12 cellular contexts compared by ENCODE assay signal in the genomic region with DNA sequence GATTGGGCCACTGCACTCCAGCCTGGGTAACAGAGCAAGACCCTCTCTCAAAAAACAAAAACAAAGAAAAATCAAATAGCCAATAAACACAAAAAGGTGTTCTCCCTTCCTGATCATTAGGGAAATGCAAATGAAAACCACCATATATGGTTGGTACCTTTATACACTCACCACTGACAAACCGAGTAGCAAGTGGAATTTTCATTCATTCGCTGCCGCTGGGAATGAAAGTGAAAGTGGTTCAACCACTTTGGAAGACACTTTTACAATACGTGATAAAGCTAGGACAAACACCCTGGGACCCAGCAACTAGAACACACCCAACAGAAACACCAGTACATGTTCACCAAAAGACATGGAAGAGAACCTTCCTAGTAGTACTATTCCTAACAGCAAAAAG. TPM values are rescaled to one million over a fixed set of nuclear protein-coding genes. Genes with fewer than 3 reads are reported as not detected.
DNase-seq lines count a peak whose midpoint lies in the region; ATAC-seq, FAIRE-seq and TF ChIP-seq lines count a peak whose summit lies in the region.
"Had no signal": no experiment of that assay in that cellular context is flagged by ENCODE, and none has a peak within 500 bp of the region (broad histone marks: within the 10 kb centered on the region; RNA-seq: fewer than 3 reads in every experiment).

No MANE protein-coding gene starts in this region.

- H3K9me3 ChIP-seq in K562 (replicated peaks; ENCODE audit: control insufficient read depth, insufficient read depth, low read depth, low read length) (no peaks in the 10 kb centered on the region), subcutaneous abdominal adipose tissue (ENCODE audit: control insufficient read depth in 5 of 5, low read length in 5 of 5) (no peaks in the 10 kb centered on the region)

- H3K27me3 Mint-ChIP-seq in activated naive CD4-positive, alpha-beta T cell treated with anti-CD3 and anti-CD28 coated beads for 36 hours (ENCODE audit: low read depth) = no peaks in the 10 kb centered on the region

- H3K79me2 ChIP-seq in K562 (ENCODE audit: control insufficient read depth, insufficient read depth, low read length) = no peaks in the 10 kb centered on the region

- DNase-seq in activated naive CD4-positive, alpha-beta T cell treated with anti-CD3 and anti-CD28 coated beads for 36 hours = peak; percentile 51
- no peak for DNase-seq in activated naive CD4-positive, alpha-beta T cell (lab: John Stamatoyannopoulos, UW)
- DNase-seq in NCI-H526 (lab: John Stamatoyannopoulos, UW) (peak; percentile 28 to 65), K562 (ENCODE audit: extremely low read depth in 1 of 4, low spot score in 3 of 4) (peak in 1 of 4 experiments; percentile 16), NCI-H146 (lab: John Stamatoyannopoulos, UW) (no peak)
- DNase-seq: activated CD4-positive, CD25-positive, alpha-beta regulatory T cell treated with anti-CD3 and anti-CD28 coated beads, Interleukin-2, amount 50 U/mL, for 72 hours; NCI-H1930; right cardiac atrium had no signal

- peaks cover 16% of the 10 kb centered on the region for H3K4me1 Mint-ChIP-seq in activated naive CD4-positive, alpha-beta T cell treated with anti-CD3 and anti-CD28 coated beads for 36 hours (ENCODE audit: low read depth)

- no peak overlapping the region for H3K27ac Mint-ChIP-seq in activated naive CD4-positive, alpha-beta T cell treated with anti-CD3 and anti-CD28 coated beads for 36 hours

- peaks cover 32 to 47% of the 10 kb centered on the region in 2 experiments for H3K27me3 ChIP-seq in K562 (ENCODE audit: control insufficient read depth in 2 of 2, insufficient read depth in 2 of 2, low read length in 2 of 2)
- peaks cover 0 to 5% (median 0%) of the 10 kb centered on the region in 5 donors for H3K27me3 ChIP-seq in subcutaneous abdominal adipose tissue (ENCODE audit: control insufficient read depth in 5 of 5, insufficient read depth in 4 of 5, low read length in 5 of 5)

- FAIRE-seq in K562 (lab: Jason Lieb, UNC) = no peak

- peak overlapping the region; percentile 59 for H3K4me3 Mint-ChIP-seq in activated naive CD4-positive, alpha-beta T cell treated with anti-CD3 and anti-CD28 coated beads for 36 hours

- BruUV-seq in K562 (replicated peaks; lab: Mats Ljungman, UMichigan) = no TSS peak

- no peak for TF ChIP-seq EP300 in K562 (IDR thresholded peaks at IDR 0.05; ENCODE audit: low read length)

- POLR2A ChIA-PET in K562 (lab: Yijun Ruan, JAX) = interaction anchor here (0.6 to 1.5 kb wide), 4 partner anchors 11 to 197 kb away, joined by 3 to 5 read pairs (median 4); a partner anchor contains a TSS

- H3K4me3 ChIP-seq in K562 (0 out of 2 replicates have a peak overlapping the region, but pooled peaks have one; percentile 10), subcutaneous abdominal adipose tissue (ENCODE audit: low read depth in 1 of 5, low read length in 5 of 5) (peak overlapping the region in 4 of 5 donors; percentile 15 to 54 (median 40))
- H3K4me3 ChIP-seq: coronary artery had no signal

- ATAC-seq in K562 (no peak; the same call in 2 of the 3 replicates), HG03025 (IDR thresholded peaks at IDR 0.05; ENCODE audit: low FRiP score, unreplicated experiment) (no peak), GM21717 (IDR thresholded peaks at IDR 0.05; ENCODE audit: unreplicated experiment) (no peak)

- no peaks in the 10 kb centered on the region for H3K36me3 Mint-ChIP-seq in activated naive CD4-positive, alpha-beta T cell treated with anti-CD3 and anti-CD28 coated beads for 36 hours (ENCODE audit: low read depth)

- TF ChIP-seq POLR2A in K562 (conservative IDR thresholded peaks at IDR 0.05) = no peak

- CTCF ChIA-PET in activated naive CD4-positive, alpha-beta T cell treated with anti-CD3 and anti-CD28 coated beads for 36 hours (lab: Charles Lee) = interaction anchor here (0.7 to 1.3 kb wide), 4 partner anchors 10 to 296 kb away, joined by 3 to 7 read pairs (median 5); no protein-coding TSS in a partner anchor
- CTCF ChIA-PET in K562 (lab: Yijun Ruan, JAX; ENCODE audit: low intra/inter-chr PET ratio) = no interaction called here

- no peaks in the 10 kb centered on the region for H3K9me1 ChIP-seq in K562 (ENCODE audit: control insufficient read depth, insufficient read depth, low read length)

- H4K20me1 ChIP-seq in K562 (replicated peaks; ENCODE audit: control insufficient read depth, insufficient read depth, low read length) = no peaks in the 10 kb centered on the region

- in situ Hi-C loops in K562 (cut with MboI) = no loop called here

- no peak for TF ChIP-seq RAD21 in K562 (CRISPR knock-in tag; conservative IDR thresholded peaks at IDR 0.05 in 1 of 2, IDR thresholded peaks at IDR 0.05 in 1 of 2)

- H2AFZ ChIP-seq in K562 (ENCODE audit: low read depth, low read length) = peak overlapping the region; percentile 72

- H3K4me2 ChIP-seq in K562 (ENCODE audit: insufficient read depth, low read length) = peak overlapping the region; percentile 61

- peaks cover 8 to 10% of the 10 kb centered on the region in 2 experiments; a peak in 3 of 5 replicates for H3K4me1 ChIP-seq in K562 (replicated peaks in 1 of 2; ENCODE audit: control insufficient read depth in 2 of 2, insufficient read depth in 2 of 2, low read length in 2 of 2)
- no peaks in the 10 kb centered on the region for H3K4me1 ChIP-seq in subcutaneous abdominal adipose tissue (ENCODE audit: control insufficient read depth in 5 of 5, insufficient read depth in 5 of 5, low read length in 5 of 5)

- H3K9ac ChIP-seq in K562 (ENCODE audit: insufficient read depth in 1 of 2, low read depth in 2 of 2, low read length in 2 of 2) = no peak overlapping the region
- H3K9ac ChIP-seq in subcutaneous abdominal adipose tissue (ENCODE audit: low read length in 5 of 5) = no peak overlapping the region

- no peak overlapping the region for H3K27ac ChIP-seq in K562 (ENCODE audit: extremely low read depth, low read depth, low read length)
- H3K27ac ChIP-seq in subcutaneous abdominal adipose tissue (ENCODE audit: low read depth, low read length) = no peak overlapping the region
- H3K27ac ChIP-seq: coronary artery had no signal

- H3K36me3 ChIP-seq in K562 (ENCODE audit: control insufficient read depth, insufficient read depth, low read length) (no peaks in the 10 kb centered on the region), subcutaneous abdominal adipose tissue (ENCODE audit: control insufficient read depth in 5 of 5, insufficient read depth in 5 of 5, low read length in 5 of 5) (no peaks in the 10 kb centered on the region)

- no peaks in the 10 kb centered on the region for H3K9me3 Mint-ChIP-seq in activated naive CD4-positive, alpha-beta T cell treated with anti-CD3 and anti-CD28 coated beads for 36 hours

- WGBS in K562 (ENCODE audit: insufficient coverage, low coverage, missing lambda C conversion rate) = 2% methylated on average over 4 of the region's 4 CpGs

- no peak for TF ChIP-seq CTCF in K562 (IDR thresholded peaks at IDR 0.05 in 2 of 3, conservative IDR thresholded peaks at IDR 0.05 in 1 of 3; ENCODE audit: insufficient read depth in 2 of 3, low read depth in 1 of 3, low read length in 3 of 3)

- intact Hi-C loops in activated naive CD4-positive, alpha-beta T cell treated with anti-CD3 and anti-CD28 coated beads for 36 hours (cut with micrococcal nuclease) = no loop called here
- intact Hi-C loops in K562 (cut with micrococcal nuclease) = no loop called here

RNA-seq across cellular contexts. Expression of a gene that starts 21.0 kb away (rescaled TPM):
- total RNA-seq in activated naive CD4-positive, alpha-beta T cell treated with anti-CD3 and anti-CD28 coated beads for 36 hours = 1 to 10 TPM; 1.9 to 2.2 TPM
- total RNA-seq in K562 (2011; cell fraction: chromatin; rRNA removed; ENCODE audit: low replicate concordance) = 0.12 and 1.3 TPM in 2 replicates
- 0.50 and 0.53 TPM in 2 replicates for total RNA-seq in K562 (2011; cell fraction: nucleolus; rRNA removed)
- 0.29 and 0.31 TPM in 2 replicates for total RNA-seq in K562 (2011; cell fraction: nucleoplasm; rRNA removed)
- total RNA-seq in K562 (2014; rRNA removed) (0.27 and 0.29 TPM in 2 replicates), K562 (2014; rRNA removed; fragmentation: Illumina TruSeq; extraction: Trizol) (0.55 TPM in 1 of 2 replicates, not detected in the other), K562 (2015; rRNA removed; fragmentation: Illumina TruSeq; extraction: Trizol) (0.40 TPM in 1 of 2 replicates, not detected in the other), K562 (2021) (0.51 and 0.58 TPM in 2 replicates)
- polyA plus RNA-seq in K562 (2011; rRNA removed) (0.04 and 0.09 TPM in 2 replicates), K562 (2014; fragmentation: Illumina TruSeq; extraction: Trizol) (0.06 and 0.12 TPM in 2 replicates), K562 (2014; fragmentation: Nextera tagmentation; extraction: Ambion mirVana) (not detected), K562 (2014; rRNA removed) (0.04 and 0.27 TPM in 2 replicates)
- 0.04 and 0.06 TPM in 2 replicates for polyA plus RNA-seq in K562 (2011; cell fraction: cytosol; rRNA removed)
- 0.27 and 0.48 TPM in 2 replicates for polyA plus RNA-seq in K562 (2011; cell fraction: nucleus; rRNA removed)
- polyA plus RNA-seq in K562 (2012) = 0.34 and 11.2 TPM in 2 replicates
- 0.06 and 0.63 TPM in 2 replicates for polyA minus RNA-seq in K562 (2011; rRNA and poly(A)+ RNA removed)
- polyA minus RNA-seq in K562 (2011; cell fraction: cytosol; rRNA and poly(A)+ RNA removed) = not detected in 2 replicates
- 0.33 TPM in 1 of 2 replicates, not detected in the other for polyA minus RNA-seq in K562 (2011; cell fraction: nucleus; rRNA and poly(A)+ RNA removed)

RNA-seq across cellular contexts. Expression of a gene that starts 27.0 kb away (rescaled TPM):
- total RNA-seq in activated naive CD4-positive, alpha-beta T cell treated with anti-CD3 and anti-CD28 coated beads for 36 hours = 1 to 10 TPM; 8.4 to 8.8 TPM
- total RNA-seq in K562 (2011; cell fraction: chromatin; rRNA removed; ENCODE audit: low replicate concordance) = 6.5 and 25.2 TPM in 2 replicates
- 24.3 and 26.2 TPM in 2 replicates for total RNA-seq in K562 (2011; cell fraction: nucleolus; rRNA removed)
- total RNA-seq in K562 (2011; cell fraction: nucleoplasm; rRNA removed) = 12.0 and 13.4 TPM in 2 replicates
- total RNA-seq in K562 (2014; rRNA removed) (12.0 and 21.6 TPM in 2 replicates), K562 (2014; rRNA removed; fragmentation: Illumina TruSeq; extraction: Trizol) (1.9 and 2.6 TPM in 2 replicates), K562 (2015; rRNA removed; fragmentation: Illumina TruSeq; extraction: Trizol) (9.2 and 10.5 TPM in 2 replicates), K562 (2021) (20.7 and 21.0 TPM in 2 replicates)
- polyA plus RNA-seq in K562 (2011; rRNA removed) (7.1 and 12.1 TPM in 2 replicates), K562 (2014; fragmentation: Illumina TruSeq; extraction: Trizol) (8.4 and 13.7 TPM in 2 replicates), K562 (2014; fragmentation: Nextera tagmentation; extraction: Ambion mirVana) (under 1 TPM; 0.24 to 0.34 TPM), K562 (2014; rRNA removed) (11.2 and 13.4 TPM in 2 replicates)
- polyA plus RNA-seq in K562 (2011; cell fraction: cytosol; rRNA removed) = 15.2 and 35.3 TPM in 2 replicates
- polyA plus RNA-seq in K562 (2011; cell fraction: nucleus; rRNA removed) = 9.6 and 17.8 TPM in 2 replicates
- polyA plus RNA-seq in K562 (2012) = 13.6 and 14.2 TPM in 2 replicates
- 7.1 and 9.8 TPM in 2 replicates for polyA minus RNA-seq in K562 (2011; rRNA and poly(A)+ RNA removed)
- 22.7 and 24.3 TPM in 2 replicates for polyA minus RNA-seq in K562 (2011; cell fraction: cytosol; rRNA and poly(A)+ RNA removed)
- 11.4 and 14.6 TPM in 2 replicates for polyA minus RNA-seq in K562 (2011; cell fraction: nucleus; rRNA and poly(A)+ RNA removed)

RNA-seq across cellular contexts. Expression of a gene that starts 55.0 kb away (rescaled TPM):
- 1 to 10 TPM; 1.1 to 1.5 TPM for total RNA-seq in activated naive CD4-positive, alpha-beta T cell treated with anti-CD3 and anti-CD28 coated beads for 36 hours
- total RNA-seq in K562 (2011; cell fraction: chromatin; rRNA removed; ENCODE audit: low replicate concordance) = 0.35 and 2.3 TPM in 2 replicates
- 0.50 and 0.53 TPM in 2 replicates for total RNA-seq in K562 (2011; cell fraction: nucleolus; rRNA removed)
- 0.37 TPM in 1 of 2 replicates, not detected in the other for total RNA-seq in K562 (2011; cell fraction: nucleoplasm; rRNA removed)
- total RNA-seq in K562 (2014; rRNA removed) = 0.27 TPM in 1 of 2 replicates, not detected in the other
- 0.03 and 0.04 TPM in 2 replicates for total RNA-seq in K562 (2014; rRNA removed; fragmentation: Illumina TruSeq; extraction: Trizol)
- total RNA-seq in K562 (2015; rRNA removed; fragmentation: Illumina TruSeq; extraction: Trizol) = 0.15 TPM in 1 of 2 replicates, not detected in the other
- 0.56 and 1.0 TPM in 2 replicates for total RNA-seq in K562 (2021)
- polyA plus RNA-seq in K562 (2011; rRNA removed) = 0.01 and 0.03 TPM in 2 replicates
- 0.03 TPM in 1 of 2 replicates, not detected in the other for polyA plus RNA-seq in K562 (2011; cell fraction: cytosol; rRNA removed)
- polyA plus RNA-seq in K562 (2011; cell fraction: nucleus; rRNA removed) = 0.13 TPM in 1 of 2 replicates, not detected in the other
- 0.62 and 1.7 TPM in 2 replicates for polyA plus RNA-seq in K562 (2012)
- 0.30 and 0.60 TPM in 2 replicates for polyA plus RNA-seq in K562 (2014; fragmentation: Illumina TruSeq; extraction: Trizol)
- not detected for polyA plus RNA-seq in K562 (2014; fragmentation: Nextera tagmentation; extraction: Ambion mirVana)
- polyA plus RNA-seq in K562 (2014; rRNA removed) = 0.07 and 0.11 TPM in 2 replicates
- 0.06 and 0.11 TPM in 2 replicates for polyA minus RNA-seq in K562 (2011; rRNA and poly(A)+ RNA removed)
- 0.19 TPM in 1 of 2 replicates, not detected in the other for polyA minus RNA-seq in K562 (2011; cell fraction: cytosol; rRNA and poly(A)+ RNA removed)
- polyA minus RNA-seq in K562 (2011; cell fraction: nucleus; rRNA and poly(A)+ RNA removed) = 0.40 TPM in 1 of 2 replicates, not detected in the other

Comparison
In these comparisons a context has a peak if more than half of its experiments do, and no peak if none do; other contexts are left out.
1. DNase-seq: peak in activated naive CD4-positive, alpha-beta T cell treated with anti-CD3 and anti-CD28 coated beads for 36 hours (single experiment) and NCI-H526 (2 of 2); none in activated naive CD4-positive, alpha-beta T cell (0 of 4) and NCI-H146 (single experiment).